ENCODE assay signal across 12 cellular contexts in genomic region chr15:40452296-40453090, GRCh38. TPM values are rescaled to one million over a fixed set of nuclear protein-coding genes. Genes with fewer than 3 reads are reported as not detected.
DNase-seq lines count a peak whose midpoint lies in the region; ATAC-seq, FAIRE-seq and TF ChIP-seq lines count a peak whose summit lies in the region.
"Had no signal": no experiment of that assay in that cellular context is flagged by ENCODE, and none has a peak within 500 bp of the region (broad histone marks: within the 10 kb centered on the region; RNA-seq: fewer than 3 reads in every experiment).

No MANE protein-coding gene starts in this region.

- no peaks in the 10 kb centered on the region for H3K9me3 Mint-ChIP-seq in activated naive CD4-positive, alpha-beta T cell treated with anti-CD3 and anti-CD28 coated beads for 36 hours
- H3K9me3 Mint-ChIP-seq: HFFc6 had no signal

- TF ChIP-seq CTCF in upper lobe of right lung (IDR thresholded peaks at IDR 0.05) = no peak

- intact Hi-C loops in activated naive CD4-positive, alpha-beta T cell treated with anti-CD3 and anti-CD28 coated beads for 36 hours (cut with micrococcal nuclease) = loop anchor here (1.0 to 2.0 kb wide), 3 partner anchors 10 to 40 kb away; partner anchors contain the start of gene CHST14
- intact Hi-C loops in upper lobe of right lung (cut with DNase I) = no loop called here

- no peak overlapping the region for H3K4me3 Mint-ChIP-seq in activated naive CD4-positive, alpha-beta T cell treated with anti-CD3 and anti-CD28 coated beads for 36 hours
- H3K4me3 Mint-ChIP-seq: HFFc6 had no signal

- no peak overlapping the region for H3K9ac ChIP-seq in HUES64 (ENCODE audit: low read depth, low read length)

- H3K36me3 Mint-ChIP-seq in activated naive CD4-positive, alpha-beta T cell treated with anti-CD3 and anti-CD28 coated beads for 36 hours (ENCODE audit: low read depth) = no peaks in the 10 kb centered on the region

- H3K4me3 ChIP-seq in HUES64 (ENCODE audit: low read length) (no peak overlapping the region), upper lobe of right lung (no peak overlapping the region)
- peak overlapping the region; percentile 5 for H3K4me3 ChIP-seq in effector memory CD4-positive, alpha-beta T cell (ENCODE audit: insufficient read depth, low read depth, low read length, poor library complexity, severe bottlenecking)
- H3K4me3 ChIP-seq: SK-N-MC, skin epidermis had no signal

- H3K27me3 Mint-ChIP-seq in activated naive CD4-positive, alpha-beta T cell treated with anti-CD3 and anti-CD28 coated beads for 36 hours (ENCODE audit: low read depth) = no peaks in the 10 kb centered on the region

- H3K27ac Mint-ChIP-seq in activated naive CD4-positive, alpha-beta T cell treated with anti-CD3 and anti-CD28 coated beads for 36 hours = peak overlapping the region; percentile 33
- H3K27ac Mint-ChIP-seq: HFFc6 had no signal

- H3K9me3 ChIP-seq in HUES64 (ENCODE audit: insufficient read depth, low read depth, low read length) (no peaks in the 10 kb centered on the region), upper lobe of right lung (no peaks in the 10 kb centered on the region)
- H3K9me3 ChIP-seq in effector memory CD4-positive, alpha-beta T cell (ENCODE audit: control insufficient read depth, low read length) = no peaks in the 10 kb centered on the region

- H3K4me1 ChIP-seq in HUES64 (ENCODE audit: insufficient read depth, low read length) = peaks cover 50% of the 10 kb centered on the region
- peaks cover 56% of the 10 kb centered on the region for H3K4me1 ChIP-seq in effector memory CD4-positive, alpha-beta T cell (ENCODE audit: control insufficient read depth, insufficient read depth, low read length, poor library complexity, severe bottlenecking)
- H3K4me1 ChIP-seq in upper lobe of right lung = peaks cover 48% of the 10 kb centered on the region

- no peaks in the 10 kb centered on the region for H3K36me3 ChIP-seq in HUES64 (ENCODE audit: insufficient read depth, low read length)
- no peaks in the 10 kb centered on the region for H3K36me3 ChIP-seq in effector memory CD4-positive, alpha-beta T cell (ENCODE audit: control insufficient read depth, insufficient read depth, low read length)
- H3K36me3 ChIP-seq in upper lobe of right lung = no peaks in the 10 kb centered on the region

- DNase-seq in activated naive CD4-positive, alpha-beta T cell treated with anti-CD3 and anti-CD28 coated beads for 36 hours = peak; percentile 39
- DNase-seq in activated naive CD4-positive, alpha-beta T cell treated with anti-CD3 and anti-CD28 coated beads, Interleukin-2, amount 50 U/mL, for 16 hours = no peak
- DNase-seq in effector memory CD4-positive, alpha-beta T cell = no peak
- DNase-seq in upper lobe of right lung (no peak), inferior parietal cortex (ENCODE audit: extremely low spot score) (no peak), urothelium cell line (ENCODE audit: low spot score) (no peak)
- DNase-seq in activated effector memory CD4-positive, alpha-beta T cell treated with anti-CD3 and anti-CD28 coated beads, Interleukin-2, amount 50 U/mL, for 16 hours = no peak
- DNase-seq: HFFc6, NCI-H2227 treated with DMSO at 0.1 percent for 48 hours had no signal

- WGBS in HUES64 = 62% methylated on average over 11 of the region's 11 CpGs

- peaks cover 83% of the 10 kb centered on the region for H3K4me1 Mint-ChIP-seq in activated naive CD4-positive, alpha-beta T cell treated with anti-CD3 and anti-CD28 coated beads for 36 hours (ENCODE audit: low read depth)

- H3K27ac ChIP-seq in HUES64 (ENCODE audit: low read depth, low read length) (peak overlapping the region; percentile 35; the same call in 1 of the 2 replicates), upper lobe of right lung (no peak overlapping the region)
- peak overlapping the region; percentile 41 for H3K27ac ChIP-seq in effector memory CD4-positive, alpha-beta T cell (ENCODE audit: insufficient read depth, low read length, poor library complexity, severe bottlenecking)
- H3K27ac ChIP-seq: SK-N-MC had no signal

- ATAC-seq in upper lobe of right lung = peak; percentile 35

- CTCF ChIA-PET in activated naive CD4-positive, alpha-beta T cell treated with anti-CD3 and anti-CD28 coated beads for 36 hours (lab: Charles Lee) = interaction anchor here (0.9 to 2.0 kb wide), 4 partner anchors 10 to 348 kb away, joined by 3 to 8 read pairs (median 3); partner anchors contain the start of gene BAHD1

- H3K27me3 ChIP-seq in HUES64 (ENCODE audit: insufficient read depth, low read length) = no peaks in the 10 kb centered on the region
- H3K27me3 ChIP-seq in effector memory CD4-positive, alpha-beta T cell (replicated peaks; ENCODE audit: control insufficient read depth, insufficient read depth, low read length, poor library complexity, severe bottlenecking) = no peaks in the 10 kb centered on the region
- H3K27me3 ChIP-seq in upper lobe of right lung = no peaks in the 10 kb centered on the region

- no peak for FAIRE-seq in urothelium cell line (lab: Jason Lieb, UNC)

RNA-seq across cellular contexts. Expression of gene BAHD1, which starts 11.7 kb away (rescaled TPM):
- total RNA-seq in activated naive CD4-positive, alpha-beta T cell treated with anti-CD3 and anti-CD28 coated beads for 36 hours = 10 to 100 TPM in 1 of 2 experiments, 1 to 10 TPM in 1; 9.9 to 11.7 TPM
- 21.8 TPM for polyA plus RNA-seq in HUES64 (2013, experiment 1 of 2)
- polyA plus RNA-seq in HUES64 (2013, experiment 2 of 2) = 19.7 TPM
- 29.8 TPM for total RNA-seq in upper lobe of right lung

RNA-seq across cellular contexts. Expression of gene CHST14, which starts 18.3 kb away (rescaled TPM):
- total RNA-seq in activated naive CD4-positive, alpha-beta T cell treated with anti-CD3 and anti-CD28 coated beads for 36 hours = 1 to 10 TPM; 4.4 to 4.6 TPM
- polyA plus RNA-seq in HUES64 (2013, experiment 1 of 2) = 15.0 TPM
- 18.5 TPM for polyA plus RNA-seq in HUES64 (2013, experiment 2 of 2)
- total RNA-seq in upper lobe of right lung = 14.1 TPM

RNA-seq across cellular contexts. Expression of gene IVD, which starts 46.9 kb away (rescaled TPM):
- total RNA-seq in activated naive CD4-positive, alpha-beta T cell treated with anti-CD3 and anti-CD28 coated beads for 36 hours = 10 to 100 TPM; 33.1 to 34.1 TPM
- 45.6 TPM for polyA plus RNA-seq in HUES64 (2013, experiment 1 of 2)
- 38.9 TPM for polyA plus RNA-seq in HUES64 (2013, experiment 2 of 2)
- 115 TPM for total RNA-seq in upper lobe of right lung
